In the genomic region with DNA sequence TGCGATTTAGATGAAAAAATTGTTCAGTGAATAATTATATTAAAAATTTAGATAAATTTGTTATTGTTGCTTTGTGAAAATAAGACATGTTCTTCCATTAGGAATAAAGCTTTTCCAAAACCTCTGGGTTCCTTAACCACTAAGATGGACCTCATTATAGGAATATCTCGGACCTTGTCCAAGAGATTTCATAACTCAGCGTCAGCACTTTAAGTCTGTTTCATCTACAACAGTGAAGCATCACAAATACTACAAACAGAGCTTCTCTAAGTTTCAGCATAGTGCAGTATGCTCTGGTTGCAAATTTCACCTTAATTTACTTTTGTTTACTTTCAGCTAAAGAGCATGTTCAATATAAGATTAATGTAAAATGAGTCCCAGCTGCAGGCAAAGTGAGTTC, we compare ENCODE assay signal across 19 cellular contexts.
DNase-seq lines count a peak whose midpoint lies in the region; ATAC-seq lines count a peak whose summit lies in the region.
"Had no signal": no experiment of that assay in that cellular context is flagged by ENCODE, and none has a peak within 500 bp of the region (broad histone marks: within the 10 kb centered on the region; RNA-seq: fewer than 3 reads in every experiment).

No MANE protein-coding gene starts in this region.

- H3K4me3 Mint-ChIP-seq in activated naive CD4-positive, alpha-beta T cell treated with anti-CD3 and anti-CD28 coated beads, Interleukin-2, amount 50 U/mL, for 24 hours = peak overlapping the region; percentile 73
- peak overlapping the region; percentile 72 for H3K4me3 Mint-ChIP-seq in central memory CD8-positive, alpha-beta T cell
- H3K4me3 Mint-ChIP-seq in natural killer cell treated with Interleukin-12 subunit alpha and Interleukin-12 subunit beta and Interleukin-15 and Interleukin-18, amount 100 ng/mL, for 72 hours = peak overlapping the region; percentile 87
- H3K4me3 Mint-ChIP-seq: neural crest cell had no signal

- peaks cover 20% of the 10 kb centered on the region for H3K36me3 Mint-ChIP-seq in activated naive CD4-positive, alpha-beta T cell treated with anti-CD3 and anti-CD28 coated beads, Interleukin-2, amount 50 U/mL, for 24 hours
- H3K36me3 Mint-ChIP-seq in central memory CD8-positive, alpha-beta T cell (ENCODE audit: insufficient read depth) = peaks cover 2% of the 10 kb centered on the region
- peaks cover 29% of the 10 kb centered on the region for H3K36me3 Mint-ChIP-seq in natural killer cell treated with Interleukin-12 subunit alpha and Interleukin-12 subunit beta and Interleukin-15 and Interleukin-18, amount 100 ng/mL, for 72 hours

- H3K27ac Mint-ChIP-seq in activated naive CD4-positive, alpha-beta T cell treated with anti-CD3 and anti-CD28 coated beads, Interleukin-2, amount 50 U/mL, for 24 hours = peak overlapping the region; percentile 95
- H3K27ac Mint-ChIP-seq in central memory CD8-positive, alpha-beta T cell (ENCODE audit: low read depth) = peak overlapping the region; percentile 97
- H3K27ac Mint-ChIP-seq in natural killer cell treated with Interleukin-12 subunit alpha and Interleukin-12 subunit beta and Interleukin-15 and Interleukin-18, amount 100 ng/mL, for 72 hours = peak overlapping the region; percentile 75 to 86

- peaks cover 71% of the 10 kb centered on the region for H3K4me1 Mint-ChIP-seq in activated naive CD4-positive, alpha-beta T cell treated with anti-CD3 and anti-CD28 coated beads, Interleukin-2, amount 50 U/mL, for 24 hours
- H3K4me1 Mint-ChIP-seq in central memory CD8-positive, alpha-beta T cell = peaks cover 38% of the 10 kb centered on the region
- peaks cover 28 to 49% of the 10 kb centered on the region in 2 donors for H3K4me1 Mint-ChIP-seq in natural killer cell treated with Interleukin-12 subunit alpha and Interleukin-12 subunit beta and Interleukin-15 and Interleukin-18, amount 100 ng/mL, for 72 hours (ENCODE audit: low read depth in 2 of 2)
- H3K4me1 Mint-ChIP-seq: neural crest cell had no signal

- ATAC-seq in central memory CD8-positive, alpha-beta T cell (replicated peaks; ENCODE audit: extremely low read depth, poor library complexity, severe bottlenecking) = no peak
- no peak for ATAC-seq in natural killer cell treated with Interleukin-12 subunit alpha and Interleukin-12 subunit beta and Interleukin-15 and Interleukin-18, amount 100 ng/mL, for 72 hours
- no peak for ATAC-seq in HG02870 (IDR thresholded peaks at IDR 0.05; ENCODE audit: unreplicated experiment)
- no peak for ATAC-seq in GM21619 (IDR thresholded peaks at IDR 0.05; ENCODE audit: unreplicated experiment)
- no peak for ATAC-seq in HG02840 (IDR thresholded peaks at IDR 0.05; ENCODE audit: low FRiP score, unreplicated experiment)
- ATAC-seq: psoas muscle had no signal

- DNase-seq in activated naive CD4-positive, alpha-beta T cell (lab: John Stamatoyannopoulos, UW) = no peak
- DNase-seq in NCI-H526 treated with DMSO at 0.1 percent for 48 hours (lab: John Stamatoyannopoulos, UW) = peak; percentile 7
- DNase-seq in central memory CD8-positive, alpha-beta T cell (ENCODE audit: low spot score in 2 of 2) = no peak
- DNase-seq in natural killer cell treated with Interleukin-12 subunit alpha and Interleukin-12 subunit beta and Interleukin-15 and Interleukin-18, amount 100 ng/mL, for 72 hours (ENCODE audit: low spot score) = no peak
- DNase-seq: activated CD4-positive, alpha-beta T cell treated with anti-CD3 and anti-CD28 coated beads for 1 hour; anterior cingulate cortex; cerebellar nuclear complex; foreskin melanocyte; GF-D8; NCI-H1105 treated with DMSO at 0.1 percent for 48 hours; NCI-H69; psoas muscle; T1000; testis had no signal

- no peaks in the 10 kb centered on the region for H3K9me3 Mint-ChIP-seq in activated naive CD4-positive, alpha-beta T cell treated with anti-CD3 and anti-CD28 coated beads, Interleukin-2, amount 50 U/mL, for 24 hours
- peaks cover 4% of the 10 kb centered on the region for H3K9me3 Mint-ChIP-seq in central memory CD8-positive, alpha-beta T cell
- peaks cover 3% of the 10 kb centered on the region for H3K9me3 Mint-ChIP-seq in natural killer cell treated with Interleukin-12 subunit alpha and Interleukin-12 subunit beta and Interleukin-15 and Interleukin-18, amount 100 ng/mL, for 72 hours
- H3K9me3 Mint-ChIP-seq: neural crest cell had no signal

- H3K27me3 Mint-ChIP-seq in activated naive CD4-positive, alpha-beta T cell treated with anti-CD3 and anti-CD28 coated beads, Interleukin-2, amount 50 U/mL, for 24 hours = no peaks in the 10 kb centered on the region
- H3K27me3 Mint-ChIP-seq in central memory CD8-positive, alpha-beta T cell = no peaks in the 10 kb centered on the region
- no peaks in the 10 kb centered on the region for H3K27me3 Mint-ChIP-seq in natural killer cell treated with Interleukin-12 subunit alpha and Interleukin-12 subunit beta and Interleukin-15 and Interleukin-18, amount 100 ng/mL, for 72 hours
